In genomic region chr4:53490161-53490915, GRCh38 we compare ENCODE assay signal across 19 cellular contexts.
DNase-seq lines count a peak whose midpoint lies in the region; ATAC-seq, FAIRE-seq and TF ChIP-seq lines count a peak whose summit lies in the region.
"Had no signal": no experiment of that assay in that cellular context is flagged by ENCODE, and none has a peak within 500 bp of the region (broad histone marks: within the 10 kb centered on the region; RNA-seq: fewer than 3 reads in every experiment).

No MANE protein-coding gene starts in this region.

- H3K4me2 ChIP-seq in H1 (ENCODE audit: insufficient read depth in 1 of 2, low read depth in 2 of 2, low read length in 2 of 2): no peak overlapping the region

- no peak for TF ChIP-seq EP300 in H1 (IDR thresholded peaks at IDR 0.05; ENCODE audit: borderline replicate concordance in 1 of 2, low read depth in 2 of 2, low read length in 2 of 2)

- H3K9me3 ChIP-seq in H1 (ENCODE audit: insufficient read depth in 2 of 2, low read depth in 1 of 2, low read length in 1 of 2): no peaks in the 10 kb centered on the region
- H3K9me3 ChIP-seq: mucosa of descending colon had no signal

- 69% methylated on average over 5 of the region's 5 CpGs; no CpG with 5 or more reads in 1 of the 2 experiments for WGBS in H1 (ENCODE audit: extremely low coverage in 1 of 2, insufficient coverage in 1 of 2, insufficient read length in 1 of 2, insufficient replicate concordance in 2 of 2, low coverage in 1 of 2, low lambda C conversion rate in 2 of 2, missing lambda C conversion rate in 1 of 2), 2 experiments

- FAIRE-seq in H1 (lab: Jason Lieb, UNC): peak; percentile 13
- FAIRE-seq: colon had no signal

- no peak for TF ChIP-seq POLR2A in H1 (IDR thresholded peaks at IDR 0.05; ENCODE audit: control extremely low read depth in 1 of 2, low read depth in 2 of 2, low read length in 2 of 2)

- no peak overlapping the region for H2BK5ac ChIP-seq in H1 (ENCODE audit: low read depth, low read length)

- H3K27me3 ChIP-seq in H1 (replicated peaks in 1 of 4; ENCODE audit: control insufficient read depth in 3 of 4, extremely low read depth in 1 of 4, insufficient read depth in 3 of 4, low read length in 3 of 4): no peaks in the 10 kb centered on the region

- ATAC-seq in HG02623 (IDR thresholded peaks at IDR 0.05; ENCODE audit: unreplicated experiment): no peak

- no peak overlapping the region for H2BK15ac ChIP-seq in H1 (ENCODE audit: low read length)

- no peak for TF ChIP-seq CTCF in H1 (IDR thresholded peaks at IDR 0.05; ENCODE audit: control extremely low read depth in 1 of 3, insufficient read depth in 1 of 3, low read depth in 1 of 3, low read length in 3 of 3)

- H3K9ac ChIP-seq in H1 (replicated peaks in 1 of 4; ENCODE audit: extremely low read depth in 1 of 4, low read depth in 3 of 4, low read length in 3 of 4): no peak overlapping the region

- no peaks in the 10 kb centered on the region for H3K79me2 ChIP-seq in H1 (ENCODE audit: control insufficient read depth in 1 of 2, insufficient read depth in 2 of 2, low read length in 2 of 2)

- H3K4me3 ChIP-seq in H1 (ENCODE audit: extremely low read depth in 1 of 4, insufficient read depth in 2 of 4, low read depth in 3 of 4, low read length in 4 of 4): no peak overlapping the region
- H3K4me3 ChIP-seq: mucosa of descending colon had no signal

- CTCF ChIA-PET in H1 (lab: Charles Lee; ENCODE audit: partially characterized antibody): interaction anchor here (0.6 to 7.5 kb wide), 21 partner anchors 9 to 744 kb away, joined by 3 to 54 read pairs (median 4); no protein-coding TSS in a partner anchor

- H4K8ac ChIP-seq in H1 (ENCODE audit: extremely low read depth, insufficient read depth, low read length): no peak overlapping the region

- peak overlapping the region; percentile 41 for H4K5ac ChIP-seq in H1 (ENCODE audit: insufficient read length, low read depth, low read length)

- DNase-seq in NCI-H82 (lab: John Stamatoyannopoulos, UW): peak; percentile 14
- no peak for DNase-seq in NCI-H82 treated with DMSO at 0.1 percent for 48 hours (lab: John Stamatoyannopoulos, UW; ENCODE audit: unreplicated experiment)
- no peak for DNase-seq in H1 (ENCODE audit: low read depth in 1 of 2, low spot score in 2 of 2)
- peak; percentile 65 for DNase-seq in myocyte (ENCODE audit: low read depth)
- no peak for DNase-seq in NCI-H2171 treated with DMSO at 0.1 percent for 48 hours (lab: John Stamatoyannopoulos, UW)
- no peak for DNase-seq in stimulated activated naive CD4-positive, alpha-beta T cell treated with Interleukin-2 at 50 U/mL for 16 hours (lab: John Stamatoyannopoulos, UW)
- DNase-seq in NCI-H446 (lab: John Stamatoyannopoulos, UW): no peak
- DNase-seq: activated CD4-positive, alpha-beta T cell treated with anti-CD3 and anti-CD28 coated beads, Interleukin-2, amount 50 U/mL, for 1 hour; aorta; DMS153; NCI-H187 treated with DMSO at 0.1 percent for 48 hours; nucleus accumbens; stimulated activated CD4-positive, alpha-beta T cell treated with anti-CD3 and anti-CD28 coated beads, Interleukin-2, amount 100 ng/mL, for 24 hours; T-helper 1 cell had no signal

- H2BK12ac ChIP-seq in H1 (ENCODE audit: low read depth, low read length): no peak overlapping the region

- H2AK5ac ChIP-seq in H1 (ENCODE audit: low read depth, low read length): no peak overlapping the region

- H3K4ac ChIP-seq in H1 (replicated peaks; ENCODE audit: insufficient read length, low read depth, low read length): no peak overlapping the region

- H3K4me1 ChIP-seq in H1 (replicated peaks in 1 of 4; ENCODE audit: control insufficient read depth in 3 of 4, insufficient read depth in 4 of 4, low read length in 3 of 4): peaks cover 0 to 3% (median 0%) of the 10 kb centered on the region in 4 experiments; a peak in 3 of 7 replicates

- no peak overlapping the region for H3K14ac ChIP-seq in H1 (ENCODE audit: insufficient read length)

- no peaks in the 10 kb centered on the region for H3K23me2 ChIP-seq in H1 (ENCODE audit: low read depth, low read length)

- no peak overlapping the region for H4K91ac ChIP-seq in H1 (replicated peaks; ENCODE audit: insufficient read length, low read length)

- no peaks in the 10 kb centered on the region for H3K36me3 ChIP-seq in H1 (ENCODE audit: control insufficient read depth in 2 of 4, insufficient read depth in 4 of 4, low read length in 3 of 4)

- H2BK120ac ChIP-seq in H1 (replicated peaks; ENCODE audit: low read depth, low read length): no peak overlapping the region

- H3K56ac ChIP-seq in H1 (replicated peaks; ENCODE audit: insufficient read length, low read depth, low read length): no peak overlapping the region

- no peaks in the 10 kb centered on the region for H4K20me1 ChIP-seq in H1 (replicated peaks in 1 of 2; ENCODE audit: control insufficient read depth in 1 of 2, insufficient read depth in 2 of 2, low read length in 2 of 2)

- TF ChIP-seq RAD21 in H1 (IDR thresholded peaks at IDR 0.05 in 1 of 2, conservative IDR thresholded peaks at IDR 0.05 in 1 of 2; ENCODE audit: low read depth in 2 of 2, low read length in 2 of 2): no peak

- no peak overlapping the region for H3K23ac ChIP-seq in H1 (ENCODE audit: insufficient read length)

- H3K79me1 ChIP-seq in H1 (ENCODE audit: low read depth, low read length): no peaks in the 10 kb centered on the region

- no peak overlapping the region for H3K27ac ChIP-seq in H1 (ENCODE audit: low read depth, low read length)
- H3K27ac ChIP-seq: 22Rv1, C4-2B had no signal

- no peak overlapping the region; the same call in 1 of the 2 replicates for H2AFZ ChIP-seq in H1 (ENCODE audit: low read length)

- no peak overlapping the region for H3K18ac ChIP-seq in H1 (ENCODE audit: extremely low read depth, low read length)

- no peak overlapping the region for H2BK20ac ChIP-seq in H1 (ENCODE audit: low read length)

- POLR2A ChIA-PET in H1 (lab: Charles Lee; ENCODE audit: partially characterized antibody): no interaction called here

TF ChIP-seq in H1, 55 proteins besides CTCF, POLR2A, EP300 and RAD21:
- no peak for TF ChIP-seq NANOG (IDR thresholded peaks at IDR 0.05; ENCODE audit: insufficient read depth, low read depth, low read length, poor library complexity, severe bottlenecking)
- no peak for TF ChIP-seq ATF3 (IDR thresholded peaks at IDR 0.05; ENCODE audit: insufficient read depth, low read depth, low read length)
- TF ChIP-seq CBX5 (IDR thresholded peaks at IDR 0.05; ENCODE audit: low read depth, low read length): no peak
- no peak for TF ChIP-seq CEBPB (IDR thresholded peaks at IDR 0.05; ENCODE audit: low read depth, low read length)
- TF ChIP-seq CREB1 (IDR thresholded peaks at IDR 0.05): no peak
- no peak for TF ChIP-seq SUZ12 (IDR thresholded peaks at IDR 0.05; ENCODE audit: low read length)
- TF ChIP-seq TAF1 (IDR thresholded peaks at IDR 0.05; ENCODE audit: low read depth, low read length): no peak
- TF ChIP-seq HDAC6 (IDR thresholded peaks at IDR 0.05; ENCODE audit: low read depth, low read length): no peak
- no peak for TF ChIP-seq SIN3A (conservative IDR thresholded peaks at IDR 0.05 in 1 of 2, IDR thresholded peaks at IDR 0.05 in 1 of 2; ENCODE audit: low read depth in 1 of 2, low read length in 2 of 2)
TF ChIP-seq in H1: peak in this region for 0.

Comparison
In these comparisons a context has a peak if more than half of its experiments do, and no peak if none do; other contexts are left out.
1. DNase-seq: peak in NCI-H82 (single experiment) and myocyte (single experiment); none in NCI-H82 treated with DMSO at 0.1 percent for 48 hours (single experiment), H1 (0 of 2), NCI-H2171 treated with DMSO at 0.1 percent for 48 hours (single experiment), stimulated activated naive CD4-positive, alpha-beta T cell treated with Interleukin-2 at 50 U/mL for 16 hours (single experiment) and NCI-H446 (0 of 2).